19 cellular contexts compared by ENCODE assay signal in the genomic region with DNA sequence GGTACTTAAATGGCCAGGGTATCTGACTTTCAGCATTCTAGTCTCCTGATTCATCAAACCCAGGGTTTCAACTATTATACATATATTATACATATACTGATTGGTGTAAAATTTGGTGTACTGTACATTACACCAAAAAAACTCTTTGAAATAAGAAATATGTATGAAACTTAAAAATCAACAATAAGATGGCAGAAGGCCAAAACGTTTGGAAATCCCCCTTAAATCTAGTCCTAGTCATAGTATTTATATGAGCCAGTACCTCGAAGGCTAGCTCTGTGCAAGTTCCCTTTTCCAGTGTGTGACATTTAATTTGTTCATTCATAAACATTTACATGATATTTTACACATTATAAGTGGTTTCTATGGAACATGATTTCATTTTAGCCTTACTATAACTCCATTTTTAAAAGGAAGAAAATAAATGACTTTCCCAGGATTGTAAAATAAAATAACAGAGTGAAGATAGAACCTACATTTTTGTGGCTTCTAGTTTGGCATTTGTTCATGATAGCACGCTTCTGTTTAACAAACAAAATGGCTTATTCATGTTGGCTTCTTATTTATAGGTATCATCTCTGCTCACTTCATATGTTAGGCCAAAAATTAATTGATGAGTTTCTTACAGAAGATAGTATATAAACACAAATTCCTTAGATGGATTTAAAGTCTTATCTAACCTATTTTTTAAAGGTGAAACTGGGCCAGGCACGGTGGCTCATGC. TPM values are rescaled to one million over a fixed set of nuclear protein-coding genes. Genes with fewer than 3 reads are reported as not detected.
DNase-seq lines count a peak whose midpoint lies in the region; ATAC-seq, FAIRE-seq and TF ChIP-seq lines count a peak whose summit lies in the region.
"Had no signal": no experiment of that assay in that cellular context is flagged by ENCODE, and none has a peak within 500 bp of the region (broad histone marks: within the 10 kb centered on the region; RNA-seq: fewer than 3 reads in every experiment).

No MANE protein-coding gene starts in this region.

- in situ Hi-C loops in K562 (cut with MboI) = no loop called here

- intact Hi-C loops in K562 (cut with micrococcal nuclease) (no loop called here), lower leg skin (cut with DNase I; ENCODE audit: low total_unique reads) (no loop called here)

- no peak overlapping the region for H3K4me2 ChIP-seq in K562 (ENCODE audit: insufficient read depth, low read length)

- TF ChIP-seq POLR2A in K562 (conservative IDR thresholded peaks at IDR 0.05) (no peak), lower leg skin (IDR thresholded peaks at IDR 0.05) (no peak), GM12892 (IDR thresholded peaks at IDR 0.05; ENCODE audit: low read depth, low read length) (no peak)

- DNase-seq in NOMO-1 treated with DMSO at 0.1 percent for 48 hours (lab: John Stamatoyannopoulos, UW; ENCODE audit: unreplicated experiment) = peak; percentile 24
- no peak for DNase-seq in NOMO-1 treated with dmso at 0.1 percent for 144 hours (lab: John Stamatoyannopoulos, UW; ENCODE audit: unreplicated experiment)
- DNase-seq in NAMALWA (ENCODE audit: low spot score) = peak; percentile 26
- no peak for DNase-seq in K562 (ENCODE audit: extremely low read depth in 1 of 4, low spot score in 3 of 4)
- DNase-seq in osteocyte (ENCODE audit: extremely low spot score, unreplicated experiment) = no peak
- no peak for DNase-seq in NCI-H128 (lab: John Stamatoyannopoulos, UW; ENCODE audit: unreplicated experiment)
- DNase-seq in lower leg skin (ENCODE audit: low spot score in 2 of 2) = no peak
- DNase-seq in GM12892 (ENCODE audit: insufficient read length) = no peak
- DNase-seq: 8988T; activated CD8-positive, alpha-beta memory T cell treated with anti-CD3 and anti-CD28 coated beads for 24 hours; activated naive CD4-positive, alpha-beta T cell treated with anti-CD3 and anti-CD28 coated beads, Interleukin-2, amount 10 ng/mL, durations not matched to agents 7 days and 5 days; esophagus squamous epithelium; mammary epithelial cell; NCI-H1436; NCI-H524; SHP77 treated with DMSO at 0.1 percent for 48 hours had no signal

- peaks cover 0 to 3% of the 10 kb centered on the region in 2 experiments; a peak in 1 of 5 replicates for H3K4me1 ChIP-seq in K562 (replicated peaks in 1 of 2; ENCODE audit: control insufficient read depth in 2 of 2, insufficient read depth in 2 of 2, low read length in 2 of 2)
- H3K4me1 ChIP-seq: esophagus squamous epithelium had no signal

- POLR2A ChIA-PET in K562 (lab: Yijun Ruan, JAX) = interaction anchor here (0.6 to 1.4 kb wide), 4 partner anchors 8 to 16 kb away, joined by 3 to 7 read pairs (median 4); no protein-coding TSS in a partner anchor

- no peaks in the 10 kb centered on the region for H3K27me3 Mint-ChIP-seq in osteocyte (ENCODE audit: unreplicated experiment)

- peaks cover 20% of the 10 kb centered on the region for H3K4me1 Mint-ChIP-seq in osteocyte (ENCODE audit: unreplicated experiment)

- no peaks in the 10 kb centered on the region for H3K36me3 Mint-ChIP-seq in osteocyte (ENCODE audit: unreplicated experiment)
- H3K36me3 Mint-ChIP-seq: activated naive CD4-positive, alpha-beta T cell treated with anti-CD3 and anti-CD28 coated beads, Interleukin-2, amount 10 ng/mL, durations not matched to agents 7 days and 5 days had no signal

- no peak for ATAC-seq in K562

- H3K9me3 Mint-ChIP-seq in osteocyte (ENCODE audit: unreplicated experiment) = peaks cover 5% of the 10 kb centered on the region
- H3K9me3 Mint-ChIP-seq: activated naive CD4-positive, alpha-beta T cell treated with anti-CD3 and anti-CD28 coated beads, Interleukin-2, amount 10 ng/mL, durations not matched to agents 7 days and 5 days had no signal

- peak; percentile 11 for FAIRE-seq in K562 (lab: Jason Lieb, UNC)
- FAIRE-seq in GM12892 (lab: Jason Lieb, UNC) = no peak

- no peak overlapping the region for H3K4me3 Mint-ChIP-seq in osteocyte (ENCODE audit: unreplicated experiment)
- H3K4me3 Mint-ChIP-seq: activated naive CD4-positive, alpha-beta T cell treated with anti-CD3 and anti-CD28 coated beads, Interleukin-2, amount 10 ng/mL, durations not matched to agents 7 days and 5 days had no signal

- no peak for TF ChIP-seq EP300 in K562 (IDR thresholded peaks at IDR 0.05; ENCODE audit: low read length)

- H3K9me3 ChIP-seq in K562 (replicated peaks; ENCODE audit: control insufficient read depth, insufficient read depth, low read depth, low read length) = no peaks in the 10 kb centered on the region; the same call in 1 of the 2 replicates
- H3K9me3 ChIP-seq: esophagus squamous epithelium, neutrophil, thoracic aorta had no signal

- no peaks in the 10 kb centered on the region for H4K20me1 ChIP-seq in K562 (replicated peaks; ENCODE audit: control insufficient read depth, insufficient read depth, low read length)

- 0 out of 5 replicates have a peak, but pooled peaks cover 0 to under 1% of the 10 kb centered on the region in 2 experiments for H3K27me3 ChIP-seq in K562 (ENCODE audit: control insufficient read depth in 2 of 2, insufficient read depth in 2 of 2, low read length in 2 of 2)
- H3K27me3 ChIP-seq: esophagus squamous epithelium, neutrophil had no signal

- H3K9me1 ChIP-seq in K562 (ENCODE audit: control insufficient read depth, insufficient read depth, low read length) = no peaks in the 10 kb centered on the region

- no peak overlapping the region for H3K9ac ChIP-seq in K562 (ENCODE audit: insufficient read depth in 1 of 2, low read depth in 2 of 2, low read length in 2 of 2)

- no peak for TF ChIP-seq RAD21 in K562 (CRISPR knock-in tag; conservative IDR thresholded peaks at IDR 0.05 in 1 of 2, IDR thresholded peaks at IDR 0.05 in 1 of 2)

- H3K36me3 ChIP-seq in K562 (ENCODE audit: control insufficient read depth, insufficient read depth, low read length) = no peaks in the 10 kb centered on the region
- H3K36me3 ChIP-seq: esophagus squamous epithelium, neutrophil, thoracic aorta had no signal

- TF ChIP-seq CTCF in K562 (IDR thresholded peaks at IDR 0.05 in 2 of 3, conservative IDR thresholded peaks at IDR 0.05 in 1 of 3; ENCODE audit: insufficient read depth in 2 of 3, low read depth in 1 of 3, low read length in 3 of 3) (no peak), osteocyte (IDR thresholded peaks at IDR 0.05) (no peak), lower leg skin (IDR thresholded peaks at IDR 0.05) (no peak)

- CTCF ChIA-PET in K562 (lab: Yijun Ruan, JAX; ENCODE audit: low intra/inter-chr PET ratio) = no interaction called here

- WGBS in K562 (ENCODE audit: insufficient coverage, low coverage, missing lambda C conversion rate) = 26% methylated on average over 4 of the region's 4 CpGs
- WGBS in lower leg skin, 2 donors = 54 to 58% methylated on average over 4 of the region's 4 CpGs

- no peak overlapping the region for H3K27ac ChIP-seq in K562 (ENCODE audit: extremely low read depth, low read depth, low read length)
- H3K27ac ChIP-seq: esophagus squamous epithelium had no signal

- peak overlapping the region; percentile 61 for H3K27ac Mint-ChIP-seq in osteocyte (ENCODE audit: unreplicated experiment)
- H3K27ac Mint-ChIP-seq: activated naive CD4-positive, alpha-beta T cell treated with anti-CD3 and anti-CD28 coated beads, Interleukin-2, amount 10 ng/mL, durations not matched to agents 7 days and 5 days had no signal

- no peak overlapping the region for H3K4me3 ChIP-seq in K562
- no peak overlapping the region for H3K4me3 ChIP-seq in lower leg skin (ENCODE audit: low read depth, poor library complexity, severe bottlenecking)
- H3K4me3 ChIP-seq: coronary artery, esophagus squamous epithelium, thoracic aorta had no signal

- H3K79me2 ChIP-seq in K562 (ENCODE audit: control insufficient read depth, insufficient read depth, low read length) = no peaks in the 10 kb centered on the region

- BruUV-seq in K562 (replicated peaks; lab: Mats Ljungman, UMichigan) = no TSS peak

- H2AFZ ChIP-seq in K562 (ENCODE audit: low read depth, low read length) = no peak overlapping the region

TF ChIP-seq in K562, 482 proteins besides CTCF, POLR2A, EP300 and RAD21:
- TF ChIP-seq MEF2D (tag; conservative IDR thresholded peaks at IDR 0.05; ENCODE audit: low read depth) (no peak), TGIF2 (CRISPR knock-in tag; IDR thresholded peaks at IDR 0.05) (no peak), ZSCAN32 (CRISPR knock-in tag; IDR thresholded peaks at IDR 0.05) (no peak), PCBP2 (IDR thresholded peaks at IDR 0.05; ENCODE audit: low read depth, low read length, poor library complexity, severe bottlenecking) (no peak), ARNT (IDR thresholded peaks at IDR 0.05) (no peak), MAFK (IDR thresholded peaks at IDR 0.05; ENCODE audit: low read length) (no peak)

RNA-seq across cellular contexts. Expression of a gene that starts 18.8 kb away (rescaled TPM):
- 10.0 and 29.7 TPM in 2 replicates for total RNA-seq in K562 (2011; cell fraction: chromatin; rRNA removed; ENCODE audit: low replicate concordance)
- 6.0 and 8.4 TPM in 2 replicates for total RNA-seq in K562 (2011; cell fraction: nucleolus; rRNA removed)
- 13.1 and 14.9 TPM in 2 replicates for total RNA-seq in K562 (2011; cell fraction: nucleoplasm; rRNA removed)
- total RNA-seq in K562 (2014; rRNA removed) = 16.5 and 21.5 TPM in 2 replicates
- total RNA-seq in K562 (2014; rRNA removed; fragmentation: Illumina TruSeq; extraction: Trizol) = 21.2 and 22.5 TPM in 2 replicates
- total RNA-seq in K562 (2015; rRNA removed; fragmentation: Illumina TruSeq; extraction: Trizol) = 24.3 and 24.9 TPM in 2 replicates
- 21.0 and 22.7 TPM in 2 replicates for total RNA-seq in K562 (2021)
- 11.5 and 13.4 TPM in 2 replicates for polyA plus RNA-seq in K562 (2011; rRNA removed)
- 3.6 and 5.6 TPM in 2 replicates for polyA plus RNA-seq in K562 (2011; cell fraction: cytosol; rRNA removed)
- polyA plus RNA-seq in K562 (2011; cell fraction: nucleus; rRNA removed) = 9.8 and 10.1 TPM in 2 replicates
- polyA plus RNA-seq in K562 (2012) = 10.6 and 11.8 TPM in 2 replicates
- 18.3 and 20.2 TPM in 2 replicates for polyA plus RNA-seq in K562 (2014; fragmentation: Illumina TruSeq; extraction: Trizol)
- polyA plus RNA-seq in K562 (2014; fragmentation: Nextera tagmentation; extraction: Ambion mirVana) = 10 to 100 TPM in 1 of 2 experiments, 1 to 10 TPM in 1; 9.6 to 12.8 TPM
- polyA plus RNA-seq in K562 (2014; rRNA removed) = 11.3 and 12.0 TPM in 2 replicates
- 23.6 and 26.4 TPM in 2 replicates for polyA minus RNA-seq in K562 (2011; rRNA and poly(A)+ RNA removed)
- 11.1 and 11.2 TPM in 2 replicates for polyA minus RNA-seq in K562 (2011; cell fraction: cytosol; rRNA and poly(A)+ RNA removed)
- 9.3 and 18.7 TPM in 2 replicates for polyA minus RNA-seq in K562 (2011; cell fraction: nucleus; rRNA and poly(A)+ RNA removed)
- total RNA-seq in osteocyte = 18.0 and 18.2 TPM in 2 replicates
- 1 to 10 TPM; 3.4 to 5.5 (median 5.3) TPM for total RNA-seq in lower leg skin
- 12.0 TPM for polyA plus RNA-seq in GM12892 (2012; ENCODE audit: missing spikeins)

Comparison
In these comparisons a context has a peak if more than half of its experiments do, and no peak if none do; other contexts are left out.
1. DNase-seq: peak in NOMO-1 treated with DMSO at 0.1 percent for 48 hours (single experiment) and NAMALWA (single experiment); none in NOMO-1 treated with dmso at 0.1 percent for 144 hours (single experiment), K562 (0 of 4), osteocyte (single experiment), NCI-H128 (single experiment), lower leg skin (0 of 2) and GM12892 (single experiment).